ENCODE assay signal across 21 cellular contexts in the genomic region with DNA sequence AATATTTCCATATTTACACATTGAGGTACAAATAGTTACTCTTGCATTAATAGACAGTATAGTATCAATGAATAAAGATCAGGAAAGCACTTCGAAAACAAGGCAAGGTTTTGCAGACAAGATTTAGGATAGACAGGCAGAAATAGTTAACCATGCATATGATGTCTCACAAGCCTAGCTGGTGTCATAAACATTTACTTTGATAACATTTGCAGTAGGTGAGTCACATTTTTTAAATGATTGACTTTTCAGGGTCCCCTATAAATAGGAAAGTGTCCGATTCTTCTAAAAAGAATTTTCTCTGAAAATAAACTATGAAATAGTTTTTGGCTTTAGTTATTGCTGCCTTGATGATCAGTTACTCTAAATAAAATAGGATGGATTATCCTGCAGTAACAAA.
DNase-seq lines count a peak whose midpoint lies in the region; ATAC-seq and TF ChIP-seq lines count a peak whose summit lies in the region.
"Had no signal": no experiment of that assay in that cellular context is flagged by ENCODE, and none has a peak within 500 bp of the region (broad histone marks: within the 10 kb centered on the region; RNA-seq: fewer than 3 reads in every experiment).

No MANE protein-coding gene starts in this region.

- TF ChIP-seq CTCF in IMR-90 (conservative IDR thresholded peaks at IDR 0.05; ENCODE audit: low read depth, low read length) (no peak), fibroblast of lung (conservative IDR thresholded peaks at IDR 0.05 in 1 of 2, IDR thresholded peaks at IDR 0.05 in 1 of 2; ENCODE audit: low read depth in 1 of 2, low read length in 2 of 2) (no peak), thoracic aorta (IDR thresholded peaks at IDR 0.05) (no peak)

- H3K18ac ChIP-seq in IMR-90 (ENCODE audit: low read depth, low read length) = no peak overlapping the region

- no peak for TF ChIP-seq RAD21 in IMR-90 (IDR thresholded peaks at IDR 0.05; ENCODE audit: low read length)

- no peak overlapping the region for H2AK5ac ChIP-seq in IMR-90 (ENCODE audit: low read depth, low read length)

- H3K4me3 ChIP-seq in IMR-90 (ENCODE audit: insufficient read depth, low read depth, low read length) (no peak overlapping the region), fibroblast of lung (replicated peaks in 1 of 4; ENCODE audit: control extremely low read depth in 1 of 4, insufficient read depth in 1 of 4, low read depth in 3 of 4, low read length in 4 of 4) (no peak overlapping the region), thoracic aorta (no peak overlapping the region)
- H3K4me3 ChIP-seq: A549; BLaER1 treated with 17β-estradiol and CSF1 and Interleukin-3, amounts not matched to agents 10 nM and 100 nM; GM23338 had no signal

- H2AFZ ChIP-seq in IMR-90 (replicated peaks; ENCODE audit: low read length, poor library complexity) (no peak overlapping the region), fibroblast of lung (ENCODE audit: low read length) (peak overlapping the region; percentile 29)

- no peak overlapping the region for H2AK9ac ChIP-seq in IMR-90 (replicated peaks; ENCODE audit: low read depth, low read length, poor library complexity)

- no peaks in the 10 kb centered on the region for H3K79me2 ChIP-seq in fibroblast of lung (ENCODE audit: control insufficient read depth, insufficient read depth, low read length)

- no peak overlapping the region for H3K4me3 Mint-ChIP-seq in activated CD8-positive, alpha-beta T cell treated with anti-CD3 and anti-CD28 coated beads, Interleukin-2, amount 10 ng/mL, durations not matched to agents 7 days and 5 days
- H3K4me3 Mint-ChIP-seq: CD14-positive monocyte; CD4-positive, alpha-beta T cell; CD8-positive, alpha-beta memory T cell; GM23338; H9 had no signal

- intact Hi-C loops in IMR-90 (cut with micrococcal nuclease) = no loop called here

- peak overlapping the region; percentile 99 for H3K27ac ChIP-seq in IMR-90 (ENCODE audit: insufficient read depth, low read length)
- H3K27ac ChIP-seq in fibroblast of lung (ENCODE audit: insufficient read depth, low read length) = no peak overlapping the region
- peak overlapping the region; percentile 37 to 40 for H3K27ac ChIP-seq in thoracic aorta
- H3K27ac ChIP-seq: A549; BLaER1 treated with 17β-estradiol and CSF1 and Interleukin-3, amounts not matched to agents 10 nM and 100 nM had no signal

- H3K27me3 ChIP-seq in IMR-90 (ENCODE audit: control insufficient read depth, insufficient read depth, low read length) = no peaks in the 10 kb centered on the region
- no peaks in the 10 kb centered on the region for H3K27me3 ChIP-seq in fibroblast of lung (ENCODE audit: control insufficient read depth, insufficient read depth, low read length)
- no peaks in the 10 kb centered on the region for H3K27me3 ChIP-seq in thoracic aorta (replicated peaks; ENCODE audit: insufficient read depth)
- H3K27me3 ChIP-seq: BE2C; BLaER1 treated with 17β-estradiol and CSF1 and Interleukin-3, amounts not matched to agents 10 nM and 100 nM had no signal

- peaks cover 2% of the 10 kb centered on the region; the same call in 1 of the 2 replicates for H3K9me1 ChIP-seq in IMR-90 (ENCODE audit: insufficient read depth, low read length)

- peak overlapping the region; percentile 99; the same call in 1 of the 2 replicates for H3K14ac ChIP-seq in IMR-90 (replicated peaks; ENCODE audit: low read depth, low read length)

- no peak overlapping the region for H3K4ac ChIP-seq in IMR-90 (ENCODE audit: low read depth, low read length)

- peak overlapping the region; percentile 98 for H3K23ac ChIP-seq in IMR-90 (ENCODE audit: low read depth, low read length)

- peaks cover 6% of the 10 kb centered on the region for H3K27me3 Mint-ChIP-seq in activated CD8-positive, alpha-beta T cell treated with anti-CD3 and anti-CD28 coated beads, Interleukin-2, amount 10 ng/mL, durations not matched to agents 7 days and 5 days (ENCODE audit: low read depth)
- H3K27me3 Mint-ChIP-seq: CD4-positive, alpha-beta T cell; CD8-positive, alpha-beta memory T cell had no signal

- H3K36me3 ChIP-seq in IMR-90 (ENCODE audit: control insufficient read depth, insufficient read depth, low read length) (no peaks in the 10 kb centered on the region), fibroblast of lung (ENCODE audit: control insufficient read depth, insufficient read depth, low read length) (no peaks in the 10 kb centered on the region), thoracic aorta (no peaks in the 10 kb centered on the region)
- H3K36me3 ChIP-seq: BE2C; BLaER1 treated with 17β-estradiol and CSF1 and Interleukin-3, amounts not matched to agents 10 nM and 100 nM had no signal

- H3K4me1 Mint-ChIP-seq in activated CD8-positive, alpha-beta T cell treated with anti-CD3 and anti-CD28 coated beads, Interleukin-2, amount 10 ng/mL, durations not matched to agents 7 days and 5 days (ENCODE audit: low read depth) = peaks cover 19% of the 10 kb centered on the region
- H3K4me1 Mint-ChIP-seq: GM23338, H9 had no signal

- no peak overlapping the region for H4K5ac ChIP-seq in IMR-90 (ENCODE audit: low read depth, low read length)

- H2BK20ac ChIP-seq in IMR-90 (ENCODE audit: low read depth, low read length) = no peak overlapping the region

- WGBS in IMR-90 (ENCODE audit: extremely low coverage in 2 of 2, insufficient read length in 1 of 2), 2 experiments = no CpG with 5 or more reads among the region's 2 CpGs

- H3K9me3 ChIP-seq in IMR-90 (ENCODE audit: control insufficient read depth, insufficient read depth, low read length) (no peaks in the 10 kb centered on the region), fibroblast of lung (ENCODE audit: control insufficient read depth, insufficient read depth, low read depth, low read length) (no peaks in the 10 kb centered on the region), thoracic aorta (no peaks in the 10 kb centered on the region)
- H3K9me3 ChIP-seq: A549, BE2C had no signal

- no TSS peak for BruUV-seq in IMR-90 (replicated peaks; lab: Mats Ljungman, UMichigan)

- peaks cover 3% of the 10 kb centered on the region for H3K36me3 Mint-ChIP-seq in activated CD8-positive, alpha-beta T cell treated with anti-CD3 and anti-CD28 coated beads, Interleukin-2, amount 10 ng/mL, durations not matched to agents 7 days and 5 days (ENCODE audit: low read depth)

- no peak overlapping the region; the same call in 2 of the 3 replicates for H2BK15ac ChIP-seq in IMR-90 (ENCODE audit: low read depth, low read length)

- in situ Hi-C loops in IMR-90 (cut with MboI; ENCODE audit: low sequenced_read_pairs) = no loop called here

- dilution Hi-C loops in IMR-90 (cut with HindIII; ENCODE audit: low sequenced_read_pairs, unreplicated experiment) = no loop called here

- CTCF ChIA-PET in IMR-90 (lab: Yijun Ruan, JAX) = no interaction called here
- CTCF ChIA-PET in activated CD8-positive, alpha-beta T cell treated with anti-CD3 and anti-CD28 coated beads, Interleukin-2, amount 10 ng/mL, durations not matched to agents 7 days and 5 days (lab: Charles Lee) = no interaction called here

- peaks cover 7% of the 10 kb centered on the region for H3K9me3 Mint-ChIP-seq in activated CD8-positive, alpha-beta T cell treated with anti-CD3 and anti-CD28 coated beads, Interleukin-2, amount 10 ng/mL, durations not matched to agents 7 days and 5 days (ENCODE audit: insufficient read depth)
- H3K9me3 Mint-ChIP-seq: CD4-positive, alpha-beta T cell; GM23338 had no signal

- no peaks in the 10 kb centered on the region; the same call in 1 of the 2 replicates for H4K20me1 ChIP-seq in IMR-90 (ENCODE audit: insufficient read depth, low read length)
- H4K20me1 ChIP-seq in fibroblast of lung (ENCODE audit: control insufficient read depth, extremely low read depth, insufficient read depth, low read length) = no peaks in the 10 kb centered on the region
- H4K20me1 ChIP-seq: BLaER1 treated with 17β-estradiol and CSF1 and Interleukin-3, amounts not matched to agents 10 nM and 100 nM had no signal

- peak; percentile 73 for ATAC-seq in IMR-90 (ENCODE audit: low read depth)
- no peak for ATAC-seq in thoracic aorta (ENCODE audit: insufficient number of reproducible peaks, low FRiP score, low read depth)
- no peak for ATAC-seq in activated CD8-positive, alpha-beta T cell treated with anti-CD3 and anti-CD28 coated beads, Interleukin-2, amount 10 ng/mL, durations not matched to agents 7 days and 5 days
- ATAC-seq: A549, GM23338, HCT116 had no signal

- H3K9ac ChIP-seq in IMR-90 (ENCODE audit: low read depth, low read length) (no peak overlapping the region), fibroblast of lung (ENCODE audit: insufficient read depth, low read length) (no peak overlapping the region)
- H3K9ac ChIP-seq: BLaER1 treated with 17β-estradiol and CSF1 and Interleukin-3, amounts not matched to agents 10 nM and 100 nM had no signal

- H2BK5ac ChIP-seq in IMR-90 (ENCODE audit: low read depth, low read length, poor library complexity, severe bottlenecking) = peak overlapping the region; percentile 99

- H3K4me2 ChIP-seq in IMR-90 (ENCODE audit: low read depth, low read length) (no peak overlapping the region), fibroblast of lung (ENCODE audit: extremely low read depth, insufficient read depth, low read length) (peak overlapping the region; percentile 37)
- H3K4me2 ChIP-seq: A549; BLaER1 treated with 17β-estradiol and CSF1 and Interleukin-3, amounts not matched to agents 10 nM and 100 nM; GM23338 had no signal

- H3K4me1 ChIP-seq in IMR-90 (ENCODE audit: control insufficient read depth, insufficient read depth, low read length) (peaks cover 15% of the 10 kb centered on the region), fibroblast of lung (ENCODE audit: control insufficient read depth, extremely low read depth, insufficient read depth, low read length) (peaks cover 3% of the 10 kb centered on the region), thoracic aorta (ENCODE audit: control insufficient read depth in 1 of 2, low read depth in 2 of 2) (peaks cover 24 to 60% of the 10 kb centered on the region in 2 donors)
- H3K4me1 ChIP-seq: A549 had no signal

- peak overlapping the region; percentile 62 to 98; a peak in 2 of 4 replicates for H4K8ac ChIP-seq in IMR-90 (ENCODE audit: low read depth in 2 of 2, low read length in 2 of 2)

- H3K27ac Mint-ChIP-seq in activated CD8-positive, alpha-beta T cell treated with anti-CD3 and anti-CD28 coated beads, Interleukin-2, amount 10 ng/mL, durations not matched to agents 7 days and 5 days = no peak overlapping the region
- H3K27ac Mint-ChIP-seq: CD14-positive monocyte; CD4-positive, alpha-beta T cell; CD8-positive, alpha-beta memory T cell; GM23338; H9 had no signal

- TF ChIP-seq POLR2A in IMR-90 (IDR thresholded peaks at IDR 0.05; ENCODE audit: low read depth, low read length) = no peak

- peak; percentile 65 for DNase-seq in IMR-90
- DNase-seq in fibroblast of lung (ENCODE audit: low read depth in 2 of 2) = peak in 1 of 2 donors; percentile 16
- no peak for DNase-seq in thoracic aorta (ENCODE audit: low spot score)
- DNase-seq in activated CD8-positive, alpha-beta memory T cell treated with anti-CD3 and anti-CD28 coated beads for 24 hours = no peak
- no peak for DNase-seq in activated CD8-positive, alpha-beta T cell treated with anti-CD3 and anti-CD28 coated beads, Interleukin-2, amount 10 ng/mL, durations not matched to agents 7 days and 5 days
- no peak for DNase-seq in central memory CD4-positive, alpha-beta T cell
- DNase-seq: 8988T; ACHN; AML-193; BE2C; CD4-positive, alpha-beta T cell; CD8-positive, alpha-beta memory T cell; DMS 273 treated with DMSO at 0.1 percent for 48 hours; DMS79; GF-D8; H9 had no signal

- H3K79me1 ChIP-seq in IMR-90 (ENCODE audit: low read depth in 1 of 2, low read length in 2 of 2) = peaks cover 0 to 20% of the 10 kb centered on the region in 2 experiments; a peak in 2 of 4 replicates

- H3K56ac ChIP-seq in IMR-90 (ENCODE audit: extremely low read depth, insufficient read depth, low read length) = 0 out of 2 replicates have a peak overlapping the region, but pooled peaks have one; percentile 88

- H2BK120ac ChIP-seq in IMR-90 (ENCODE audit: low read depth, low read length) = peak overlapping the region; percentile 100

- POLR2A ChIA-PET in IMR-90 (lab: Charles Lee; ENCODE audit: unreplicated experiment) = no interaction called here
- POLR2A ChIA-PET in activated CD8-positive, alpha-beta T cell treated with anti-CD3 and anti-CD28 coated beads, Interleukin-2, amount 10 ng/mL, durations not matched to agents 7 days and 5 days (lab: Charles Lee) = no interaction called here

- H4K91ac ChIP-seq in IMR-90 (ENCODE audit: insufficient read depth, low read depth, low read length) = no peak overlapping the region
